ENCODE assay signal across 15 cellular contexts in the genomic region with DNA sequence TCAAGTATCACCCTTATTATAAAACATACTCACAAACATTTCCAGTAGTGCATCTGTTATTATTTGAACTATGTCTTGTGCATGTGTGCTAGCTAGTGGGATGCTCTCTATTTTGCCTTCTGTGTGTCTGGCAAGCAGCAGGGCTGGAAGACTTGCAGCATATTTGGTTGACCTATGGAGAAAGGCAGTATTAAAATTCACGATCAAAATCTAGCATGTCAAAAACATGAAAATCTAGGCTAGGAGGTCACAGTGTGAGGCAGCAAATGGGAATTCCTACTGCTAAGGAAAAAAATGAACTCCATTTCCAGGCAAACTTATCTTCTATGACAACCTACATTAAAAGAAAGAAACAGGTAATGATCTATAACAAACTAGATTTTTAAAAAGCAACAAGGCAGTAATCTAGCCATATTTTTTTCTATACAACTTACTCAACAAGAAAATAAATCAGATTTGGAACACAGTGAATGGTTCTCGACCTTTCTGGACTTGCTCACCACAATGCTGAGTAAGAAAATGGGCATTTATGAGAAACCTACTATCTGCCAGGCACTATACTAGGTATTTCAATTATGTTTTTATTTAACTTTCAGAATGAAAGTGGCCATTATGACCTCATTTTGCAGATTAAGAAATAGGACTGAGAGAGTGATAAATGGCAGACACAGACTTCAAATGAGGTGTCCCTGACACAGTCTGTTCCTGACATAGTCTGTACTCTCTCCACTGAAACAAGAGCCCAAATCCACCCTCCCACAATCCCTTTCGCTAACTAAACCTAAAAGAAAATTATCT.
DNase-seq lines count a peak whose midpoint lies in the region; ATAC-seq and TF ChIP-seq lines count a peak whose summit lies in the region.
"Had no signal": no experiment of that assay in that cellular context is flagged by ENCODE, and none has a peak within 500 bp of the region (broad histone marks: within the 10 kb centered on the region; RNA-seq: fewer than 3 reads in every experiment).

No MANE protein-coding gene starts in this region.

- DNase-seq in AG10803 (ENCODE audit: low read depth) (peak; percentile 71), LHCN-M2 (ENCODE audit: low read depth) (peak; percentile 70), neural progenitor cell (ENCODE audit: low spot score) (no peak), T-helper 1 cell (no peak), Right ventricle myocardium inferior (ENCODE audit: missing footprints) (no peak)
- DNase-seq in effector memory CD8-positive, alpha-beta T cell = no peak
- DNase-seq in activated naive CD8-positive, alpha-beta T cell treated with anti-CD3 and anti-CD28 coated beads, Interleukin-2, amount 50 U/mL, for 24 hours = no peak
- DNase-seq: GDM1; NCI-H146; NCI-H748 treated with DMSO at 0.1 percent for 48 hours; psoas muscle; SHP77 treated with DMSO at 0.1 percent for 48 hours; stimulated activated CD4-positive, alpha-beta T cell treated with anti-CD3 and anti-CD28 coated beads, Interleukin-4, amount 100 ng/mL, for 24 hours; stimulated activated naive CD4-positive, alpha-beta T cell had no signal

- H3K9me3 Mint-ChIP-seq in effector memory CD8-positive, alpha-beta T cell = no peaks in the 10 kb centered on the region
- peaks cover 2% of the 10 kb centered on the region for H3K9me3 Mint-ChIP-seq in neural progenitor cell
- peaks cover 7% of the 10 kb centered on the region for H3K9me3 Mint-ChIP-seq in activated naive CD8-positive, alpha-beta T cell treated with anti-CD3 and anti-CD28 coated beads, Interleukin-2, amount 50 U/mL, for 24 hours

- no peak overlapping the region for H2AFZ ChIP-seq in neural progenitor cell (replicated peaks)

- H3K9me3 ChIP-seq in neural progenitor cell (ENCODE audit: low read depth) = no peaks in the 10 kb centered on the region
- H3K9me3 ChIP-seq: psoas muscle had no signal

- intact Hi-C loops in Right ventricle myocardium inferior (cut with DNase I) = no loop called here

- no peaks in the 10 kb centered on the region for H3K27me3 ChIP-seq in neural progenitor cell

- no peaks in the 10 kb centered on the region for H3K27me3 Mint-ChIP-seq in effector memory CD8-positive, alpha-beta T cell
- H3K27me3 Mint-ChIP-seq in neural progenitor cell (ENCODE audit: insufficient read depth, low read depth) = peaks cover 2% of the 10 kb centered on the region
- no peaks in the 10 kb centered on the region for H3K27me3 Mint-ChIP-seq in activated naive CD8-positive, alpha-beta T cell treated with anti-CD3 and anti-CD28 coated beads, Interleukin-2, amount 50 U/mL, for 24 hours

- H3K4me1 Mint-ChIP-seq in effector memory CD8-positive, alpha-beta T cell (ENCODE audit: low read depth in 2 of 2) = peaks cover 3 to 8% of the 10 kb centered on the region in 2 donors
- H3K4me1 Mint-ChIP-seq in neural progenitor cell = no peaks in the 10 kb centered on the region
- H3K4me1 Mint-ChIP-seq in activated naive CD8-positive, alpha-beta T cell treated with anti-CD3 and anti-CD28 coated beads, Interleukin-2, amount 50 U/mL, for 24 hours = peaks cover 8% of the 10 kb centered on the region

- no peak for TF ChIP-seq CTCF in AG10803 (conservative IDR thresholded peaks at IDR 0.05; ENCODE audit: low read length)
- TF ChIP-seq CTCF in neural progenitor cell (IDR thresholded peaks at IDR 0.05) = no peak

- peak overlapping the region; percentile 17 to 28 for H3K27ac Mint-ChIP-seq in effector memory CD8-positive, alpha-beta T cell
- H3K27ac Mint-ChIP-seq in neural progenitor cell = peak overlapping the region; percentile 52
- H3K27ac Mint-ChIP-seq in activated naive CD8-positive, alpha-beta T cell treated with anti-CD3 and anti-CD28 coated beads, Interleukin-2, amount 50 U/mL, for 24 hours = no peak overlapping the region

- no peak for ATAC-seq in effector memory CD8-positive, alpha-beta T cell (replicated peaks)
- ATAC-seq in Right ventricle myocardium inferior (no peak), HG03196 (IDR thresholded peaks at IDR 0.05; ENCODE audit: unreplicated experiment) (no peak)
- no peak for ATAC-seq in activated naive CD8-positive, alpha-beta T cell treated with anti-CD3 and anti-CD28 coated beads, Interleukin-2, amount 50 U/mL, for 24 hours
- ATAC-seq: psoas muscle had no signal

- H3K79me2 ChIP-seq in neural progenitor cell (ENCODE audit: low read depth) = no peaks in the 10 kb centered on the region

- no peaks in the 10 kb centered on the region for H3F3A ChIP-seq in neural progenitor cell (ENCODE audit: low read depth)

- no peak overlapping the region for H3K4me2 ChIP-seq in neural progenitor cell

- H3K27ac ChIP-seq in neural progenitor cell = no peak overlapping the region
- H3K27ac ChIP-seq: psoas muscle had no signal

- no peak overlapping the region for H3K9ac ChIP-seq in neural progenitor cell

- no peak overlapping the region for H3K4me3 Mint-ChIP-seq in effector memory CD8-positive, alpha-beta T cell
- no peak overlapping the region for H3K4me3 Mint-ChIP-seq in neural progenitor cell
- H3K4me3 Mint-ChIP-seq in activated naive CD8-positive, alpha-beta T cell treated with anti-CD3 and anti-CD28 coated beads, Interleukin-2, amount 50 U/mL, for 24 hours = no peak overlapping the region

- no peaks in the 10 kb centered on the region for H3K36me3 ChIP-seq in neural progenitor cell

- peaks cover 3% of the 10 kb centered on the region for H3K36me3 Mint-ChIP-seq in effector memory CD8-positive, alpha-beta T cell (ENCODE audit: insufficient read depth)
- H3K36me3 Mint-ChIP-seq in neural progenitor cell = peaks cover 3% of the 10 kb centered on the region
- H3K36me3 Mint-ChIP-seq in activated naive CD8-positive, alpha-beta T cell treated with anti-CD3 and anti-CD28 coated beads, Interleukin-2, amount 50 U/mL, for 24 hours (ENCODE audit: low read depth) = peaks cover 36% of the 10 kb centered on the region

- H3K4me3 ChIP-seq in AG10803 (ENCODE audit: low read length) (no peak overlapping the region), neural progenitor cell (no peak overlapping the region)
- H3K4me3 ChIP-seq: psoas muscle had no signal

- H4K20me1 ChIP-seq in neural progenitor cell (ENCODE audit: low read depth) = no peaks in the 10 kb centered on the region

- H3K4me1 ChIP-seq in neural progenitor cell = no peaks in the 10 kb centered on the region
- H3K4me1 ChIP-seq: psoas muscle had no signal

Comparison
In these comparisons a context has a peak if more than half of its experiments do, and no peak if none do; other contexts are left out.
1. DNase-seq: peak in AG10803 (single experiment) and LHCN-M2 (single experiment); none in effector memory CD8-positive, alpha-beta T cell (0 of 3), neural progenitor cell (single experiment), T-helper 1 cell (0 of 5), Right ventricle myocardium inferior (single experiment) and activated naive CD8-positive, alpha-beta T cell treated with anti-CD3 and anti-CD28 coated beads, Interleukin-2, amount 50 U/mL, for 24 hours (single experiment).